In genomic region chr12:118436002-118436724, GRCh38 we compare ENCODE assay signal across 12 cellular contexts. TPM values are rescaled to one million over a fixed set of nuclear protein-coding genes. Genes with fewer than 3 reads are reported as not detected.
DNase-seq lines count a peak whose midpoint lies in the region; ATAC-seq and TF ChIP-seq lines count a peak whose summit lies in the region.
"Had no signal": no experiment of that assay in that cellular context is flagged by ENCODE, and none has a peak within 500 bp of the region (broad histone marks: within the 10 kb centered on the region; RNA-seq: fewer than 3 reads in every experiment).

No MANE protein-coding gene starts in this region.

- no peaks in the 10 kb centered on the region for H3K36me3 ChIP-seq in ACC112 (ENCODE audit: insufficient read depth, low read length)

- peak; percentile 14 for DNase-seq in GM20000 (ENCODE audit: low spot score)
- DNase-seq in OCI-M1 (lab: John Stamatoyannopoulos, UW): peak; percentile 30
- DNase-seq in glutamatergic neuron: no peak
- no peak for DNase-seq in stimulated activated CD4-positive, alpha-beta T cell treated with anti-CD3 and anti-CD28 coated beads, Interleukin-4, amount 100 ng/mL, for 1 hour
- DNase-seq in NCI-H1048 (lab: John Stamatoyannopoulos, UW): no peak
- DNase-seq in amniotic stem cell (lab: John Stamatoyannopoulos, UW): no peak
- DNase-seq: COR-L47; stimulated activated naive CD4-positive, alpha-beta T cell treated with Interleukin-2 at 50 U/mL for 16 hours had no signal

- peaks cover 18% of the 10 kb centered on the region for H3K4me1 ChIP-seq in ACC112 (ENCODE audit: control insufficient read depth, insufficient read depth, low read length, unreplicated experiment)

- no peaks in the 10 kb centered on the region for H3K79me2 ChIP-seq in ACC112 (ENCODE audit: control insufficient read depth, insufficient read depth, low read length, unreplicated experiment)

- H2AFZ ChIP-seq in ACC112 (ENCODE audit: low read length, unreplicated experiment): no peak overlapping the region

- no peak overlapping the region for H3K4me3 ChIP-seq in ACC112 (ENCODE audit: low read depth, low read length)

- no peaks in the 10 kb centered on the region for H3K4me1 Mint-ChIP-seq in glutamatergic neuron (ENCODE audit: low read depth, unreplicated experiment)
- H3K4me1 Mint-ChIP-seq: IgD-negative memory B cell had no signal

- 0 out of 2 replicates have a peak overlapping the region, but pooled peaks have one; percentile 8 for H3K27ac ChIP-seq in ACC112 (ENCODE audit: low read depth, low read length)

- no peak overlapping the region for H3K4me3 Mint-ChIP-seq in glutamatergic neuron (ENCODE audit: unreplicated experiment)
- H3K4me3 Mint-ChIP-seq: IgD-negative memory B cell had no signal

- H3K9me3 Mint-ChIP-seq in glutamatergic neuron (ENCODE audit: unreplicated experiment): peaks cover 2% of the 10 kb centered on the region

- peaks cover under 1% of the 10 kb centered on the region; the same call in 1 of the 2 replicates for H3K27me3 ChIP-seq in ACC112 (ENCODE audit: insufficient read depth, low read length)

- ATAC-seq in GM19455 (IDR thresholded peaks at IDR 0.05; ENCODE audit: unreplicated experiment): no peak
- ATAC-seq: sciatic nerve had no signal

- no peaks in the 10 kb centered on the region for H3K36me3 Mint-ChIP-seq in glutamatergic neuron (ENCODE audit: unreplicated experiment)

- H3K27me3 Mint-ChIP-seq in glutamatergic neuron (ENCODE audit: unreplicated experiment): no peaks in the 10 kb centered on the region

- TF ChIP-seq CTCF in GM20000 (IDR thresholded peaks at IDR 0.05; ENCODE audit: extremely low read depth, missing control alignments) (peak; percentile 35), glutamatergic neuron (IDR thresholded peaks at IDR 0.05; ENCODE audit: partially characterized antibody, unreplicated experiment) (peak; percentile 28)

- H3K27ac Mint-ChIP-seq in glutamatergic neuron (ENCODE audit: unreplicated experiment): no peak overlapping the region
- H3K27ac Mint-ChIP-seq: IgD-negative memory B cell had no signal

RNA-seq across cellular contexts. Expression of gene SUDS3, which starts 59.8 kb away (rescaled TPM):
- 32.5 TPM for total RNA-seq in glutamatergic neuron (ENCODE audit: unreplicated experiment)

Comparison
In these comparisons a context has a peak if more than half of its experiments do, and no peak if none do; other contexts are left out.
1. DNase-seq: peak in GM20000 (single experiment) and OCI-M1 (single experiment); none in glutamatergic neuron (single experiment), stimulated activated CD4-positive, alpha-beta T cell treated with anti-CD3 and anti-CD28 coated beads, Interleukin-4, amount 100 ng/mL, for 1 hour (single experiment), NCI-H1048 (single experiment) and amniotic stem cell (single experiment).